ENCODE assay signal across 1 cellular context in the genomic region with DNA sequence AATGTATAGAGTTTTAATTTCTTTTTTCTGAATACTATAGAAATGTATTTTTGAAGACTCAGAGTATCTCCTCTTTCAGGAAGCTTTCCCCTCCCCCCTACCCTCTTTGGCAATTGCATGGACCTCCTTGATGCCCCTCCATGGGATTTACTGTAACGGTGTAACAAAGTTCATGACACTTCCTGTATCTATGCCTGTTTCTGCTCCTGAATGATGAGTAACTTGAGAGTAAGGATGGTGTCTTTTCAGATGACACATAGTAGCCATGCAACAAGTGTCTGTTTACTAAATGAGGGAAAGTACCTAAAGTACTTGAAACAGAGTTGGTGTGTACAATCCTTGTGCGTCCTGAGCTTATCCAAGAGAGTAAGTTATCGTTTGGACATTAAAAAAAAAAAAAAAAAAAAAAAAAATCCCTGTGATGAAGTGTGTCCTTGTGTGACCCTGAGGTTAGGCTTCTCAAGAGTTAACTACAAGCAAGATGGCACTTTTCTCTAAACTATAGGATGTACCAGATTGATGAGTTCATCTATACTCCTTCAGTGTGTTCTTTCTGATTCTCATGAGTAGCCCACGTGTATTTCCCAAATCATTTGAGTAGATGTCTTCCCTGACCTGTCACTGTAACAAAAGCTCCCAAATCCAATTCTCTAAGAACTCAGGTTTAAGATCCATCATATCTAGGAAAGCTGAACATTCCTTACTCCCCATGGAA.
TF ChIP-seq lines count a peak whose summit lies in the region.

No MANE protein-coding gene starts in this region.

TF ChIP-seq in WTC11, 78 proteins besides CTCF, POLR2A, EP300 and RAD21 (continued from another document):
- TF ChIP-seq ARID4B (CRISPR knock-in tag; IDR thresholded peaks at IDR 0.05; ENCODE audit: borderline replicate concordance): no peak
- TF ChIP-seq, protein P1, sequence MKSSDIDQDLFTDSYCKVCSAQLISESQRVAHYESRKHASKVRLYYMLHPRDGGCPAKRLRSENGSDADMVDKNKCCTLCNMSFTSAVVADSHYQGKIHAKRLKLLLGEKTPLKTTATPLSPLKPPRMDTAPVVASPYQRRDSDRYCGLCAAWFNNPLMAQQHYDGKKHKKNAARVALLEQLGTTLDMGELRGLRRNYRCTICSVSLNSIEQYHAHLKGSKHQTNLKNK (CRISPR knock-in tag; IDR thresholded peaks at IDR 0.05): no peak
- no peak for TF ChIP-seq IRF1 (CRISPR knock-in tag; IDR thresholded peaks at IDR 0.05)
